ENCODE assay signal across 28 cellular contexts in genomic region chr7:108129018-108129965, GRCh38. TPM values are rescaled to one million over a fixed set of nuclear protein-coding genes. Genes with fewer than 3 reads are reported as not detected.
"Had no signal": no experiment of that assay in that cellular context is flagged by ENCODE, and none has a peak within 500 bp of the region (broad histone marks: within the 10 kb centered on the region; RNA-seq: fewer than 3 reads in every experiment).

No MANE protein-coding gene starts in this region.

- H3K36me3 Mint-ChIP-seq: naive B cell, WTC11 had no signal

- H3K9me3 ChIP-seq: left lung, mucosa of descending colon, sigmoid colon, thyroid gland had no signal

- H3K4me1 ChIP-seq: left lung, sigmoid colon, thyroid gland had no signal

- H3K4me3 ChIP-seq: left lung, mucosa of descending colon, sigmoid colon, thyroid gland had no signal

- DNase-seq: activated CD4-positive, alpha-beta T cell treated with anti-CD3 and anti-CD28 coated beads for 36 hours; activated CD4-positive, alpha-beta T cell treated with anti-CD3 and anti-CD28 coated beads, Interleukin-2, amount 50 U/mL, for 48 hours; activated naive CD4-positive, alpha-beta T cell treated with Interleukin-2 at 50 U/mL for 16 hours; activated naive CD8-positive, alpha-beta T cell treated with anti-CD3 and anti-CD28 coated beads, Interleukin-2, amount 10 ng/mL, durations not matched to agents 7 days and 5 days; activated T-cell treated with anti-CD3 and anti-CD28 coated beads, Interleukin-2, amount 50 U/mL, for 1 hour; anterior cingulate cortex; brain microvascular endothelial cell; effector memory CD4-positive, alpha-beta T cell; hypothalamus; kidney; left lung; mammary epithelial cell; mucosa of descending colon; naive B cell; sigmoid colon; stimulated activated CD4-positive, alpha-beta T cell treated with anti-CD3 and anti-CD28 coated beads, Interleukin-12 subunit alpha, Interleukin-12 subunit beta, amount 100 ng/mL, for 4 hours; stimulated activated CD4-positive, alpha-beta T cell treated with anti-CD3 and anti-CD28 coated beads, Interleukin-1b, Interleukin-23, amount 100 ng/mL, for 48 hours; stimulated activated CD8-positive, alpha-beta memory T cell treated with anti-CD3 and anti-CD28 coated beads, Interleukin-4, amount 100 ng/mL, for 48 hours; stimulated activated naive CD4-positive, alpha-beta T cell; thyroid gland had no signal

- H3K27ac ChIP-seq: brain microvascular endothelial cell, left lung, sigmoid colon, thyroid gland had no signal

- ATAC-seq: activated CD4-positive, alpha-beta T cell treated with anti-CD3 and anti-CD28 coated beads for 36 hours; left lung; mucosa of descending colon; WTC11 had no signal

- H3K27me3 Mint-ChIP-seq: activated CD4-positive, alpha-beta T cell treated with anti-CD3 and anti-CD28 coated beads for 36 hours; naive B cell had no signal

- H3K36me3 ChIP-seq: brain microvascular endothelial cell, left lung, sigmoid colon, thyroid gland had no signal

- H3K27ac Mint-ChIP-seq: activated CD4-positive, alpha-beta T cell treated with anti-CD3 and anti-CD28 coated beads for 36 hours; activated naive CD8-positive, alpha-beta T cell treated with anti-CD3 and anti-CD28 coated beads, Interleukin-2, amount 10 ng/mL, durations not matched to agents 7 days and 5 days; activated T-helper 2 cell treated with anti-CD3 and anti-CD28 coated beads, Interferon-gamma antibody, Interleukin-2, Interleukin-4, amounts not matched to agents 10 μg/mL and 5 μg/mL and 100 μg/mL, durations not matched to agents 14 hours and 24 hours and 36 hours; dendritic cell treated with granulocyte-macrophage colony-stimulating factor and Interleukin-4, amounts not matched to agents 40 ng/mL and 50 ng/mL, for 4 days; naive B cell; T-helper 2 cell treated with Interferon-gamma antibody and Interleukin-4, amounts not matched to agents 5 μg/mL and 100 μg/mL, for 36 hours; WTC11 had no signal

- H3K9me3 Mint-ChIP-seq: activated naive CD8-positive, alpha-beta T cell treated with anti-CD3 and anti-CD28 coated beads, Interleukin-2, amount 10 ng/mL, durations not matched to agents 7 days and 5 days; activated T-helper 2 cell treated with anti-CD3 and anti-CD28 coated beads, Interferon-gamma antibody, Interleukin-2, Interleukin-4, amounts not matched to agents 10 μg/mL and 5 μg/mL and 100 μg/mL, durations not matched to agents 14 hours and 24 hours and 36 hours; central memory CD8-positive, alpha-beta T cell; dendritic cell treated with granulocyte-macrophage colony-stimulating factor and Interleukin-4, amounts not matched to agents 40 ng/mL and 50 ng/mL, for 4 days; naive B cell; T-helper 2 cell treated with Interferon-gamma antibody and Interleukin-4, amounts not matched to agents 5 μg/mL and 100 μg/mL, for 36 hours; WTC11 had no signal

- H3K4me1 Mint-ChIP-seq: activated CD4-positive, alpha-beta T cell treated with anti-CD3 and anti-CD28 coated beads for 36 hours; central memory CD8-positive, alpha-beta T cell had no signal

- FAIRE-seq: frontal cortex, kidney, TTC549 had no signal

- H3K27me3 ChIP-seq: brain microvascular endothelial cell, left lung, sigmoid colon, thyroid gland had no signal

- H3K4me3 Mint-ChIP-seq: activated CD4-positive, alpha-beta T cell treated with anti-CD3 and anti-CD28 coated beads for 36 hours; activated naive CD8-positive, alpha-beta T cell treated with anti-CD3 and anti-CD28 coated beads, Interleukin-2, amount 10 ng/mL, durations not matched to agents 7 days and 5 days; central memory CD8-positive, alpha-beta T cell; dendritic cell treated with granulocyte-macrophage colony-stimulating factor and Interleukin-4, amounts not matched to agents 40 ng/mL and 50 ng/mL, for 4 days; T-helper 2 cell treated with Interferon-gamma antibody and Interleukin-4, amounts not matched to agents 5 μg/mL and 100 μg/mL, for 36 hours; WTC11 had no signal

RNA-seq across cellular contexts. Expression of gene LAMB4, which starts 0.9 kb away (rescaled TPM):
- total RNA-seq: activated CD4-positive, alpha-beta T cell treated with anti-CD3 and anti-CD28 coated beads for 36 hours; activated naive CD8-positive, alpha-beta T cell treated with anti-CD3 and anti-CD28 coated beads, Interleukin-2, amount 10 ng/mL, durations not matched to agents 7 days and 5 days; activated T-helper 2 cell treated with anti-CD3 and anti-CD28 coated beads, Interferon-gamma antibody, Interleukin-2, Interleukin-4, amounts not matched to agents 10 μg/mL and 5 μg/mL and 100 μg/mL, durations not matched to agents 14 hours and 24 hours and 36 hours; ureter; WTC11 had no signal
